ENCODE assay signal across 9 cellular contexts in genomic region chr7:131557521-131558385, GRCh38. TPM values are rescaled to one million over a fixed set of nuclear protein-coding genes. Genes with fewer than 3 reads are reported as not detected.
DNase-seq lines count a peak whose midpoint lies in the region; TF ChIP-seq lines count a peak whose summit lies in the region.
"Had no signal": no experiment of that assay in that cellular context is flagged by ENCODE, and none has a peak within 500 bp of the region (broad histone marks: within the 10 kb centered on the region; RNA-seq: fewer than 3 reads in every experiment).

No MANE protein-coding gene starts in this region.

- H3K27me3 ChIP-seq in fibroblast of lung (ENCODE audit: control insufficient read depth, insufficient read depth, low read length) = peaks cover 33% of the 10 kb centered on the region
- peaks cover 30% of the 10 kb centered on the region for H3K27me3 ChIP-seq in neural progenitor cell

- H3K4me2 ChIP-seq in fibroblast of lung (ENCODE audit: extremely low read depth, insufficient read depth, low read length) (peak overlapping the region; percentile 51), neural progenitor cell (peak overlapping the region; percentile 83)

- H3K4me3 ChIP-seq in fibroblast of lung (replicated peaks in 1 of 4; ENCODE audit: control extremely low read depth in 1 of 4, insufficient read depth in 1 of 4, low read depth in 3 of 4, low read length in 4 of 4) (peak overlapping the region in 2 of 4 experiments; percentile 27 to 49), neural progenitor cell (peak overlapping the region; percentile 78)

- H2AFZ ChIP-seq in fibroblast of lung (ENCODE audit: low read length) (no peak overlapping the region), neural progenitor cell (replicated peaks) (peak overlapping the region; percentile 74)

- H3K9me3 Mint-ChIP-seq in neural progenitor cell = no peaks in the 10 kb centered on the region
- H3K9me3 Mint-ChIP-seq: stimulated activated naive B cell treated with anti-CD40 and anti-IgM and Interleukin-4, amounts not matched to agents 10 μg/mL and 1 μg/mL and 100 μg/mL, for 72 hours had no signal

- H3F3A ChIP-seq in neural progenitor cell (ENCODE audit: low read depth) = peaks cover 25% of the 10 kb centered on the region

- H3K27me3 Mint-ChIP-seq in neural progenitor cell (ENCODE audit: insufficient read depth, low read depth) = peaks cover 13% of the 10 kb centered on the region

- H3K79me2 ChIP-seq in fibroblast of lung (ENCODE audit: control insufficient read depth, insufficient read depth, low read length) (no peaks in the 10 kb centered on the region), neural progenitor cell (ENCODE audit: low read depth) (peaks cover 36% of the 10 kb centered on the region)

- H3K9me3 ChIP-seq in fibroblast of lung (ENCODE audit: control insufficient read depth, insufficient read depth, low read depth, low read length) (no peaks in the 10 kb centered on the region), neural progenitor cell (ENCODE audit: low read depth) (no peaks in the 10 kb centered on the region)

- H3K27ac ChIP-seq in fibroblast of lung (ENCODE audit: insufficient read depth, low read length) = no peak overlapping the region
- no peak overlapping the region for H3K27ac ChIP-seq in neural progenitor cell

- TF ChIP-seq CTCF in fibroblast of lung (conservative IDR thresholded peaks at IDR 0.05 in 1 of 2, IDR thresholded peaks at IDR 0.05 in 1 of 2; ENCODE audit: low read depth in 1 of 2, low read length in 2 of 2) (no peak), neural progenitor cell (IDR thresholded peaks at IDR 0.05) (no peak)

- DNase-seq in CD1c-positive myeloid dendritic cell (ENCODE audit: extremely low spot score) = peak; percentile 8
- peak; percentile 19 for DNase-seq in NCI-H2227 treated with DMSO at 0.1 percent for 48 hours (lab: John Stamatoyannopoulos, UW)
- DNase-seq in fibroblast of lung (ENCODE audit: low read depth in 2 of 2) = peak in 1 of 2 donors; percentile 12
- DNase-seq in neural progenitor cell (ENCODE audit: low spot score) = peak; percentile 85
- no peak for DNase-seq in SW 1271 (lab: John Stamatoyannopoulos, UW)
- DNase-seq in SW480 (ENCODE audit: low spot score) = no peak
- DNase-seq in LoVo (ENCODE audit: low spot score) = no peak
- DNase-seq in HCEC 1CT = no peak
- DNase-seq: stimulated activated naive B cell treated with anti-CD40 and anti-IgM and Interleukin-4, amounts not matched to agents 10 μg/mL and 1 μg/mL and 100 μg/mL, for 72 hours had no signal

- peaks cover 3% of the 10 kb centered on the region for H3K36me3 Mint-ChIP-seq in neural progenitor cell
- H3K36me3 Mint-ChIP-seq: stimulated activated naive B cell treated with anti-CD40 and anti-IgM and Interleukin-4, amounts not matched to agents 10 μg/mL and 1 μg/mL and 100 μg/mL, for 72 hours had no signal

- no peaks in the 10 kb centered on the region for H3K4me1 ChIP-seq in fibroblast of lung (ENCODE audit: control insufficient read depth, extremely low read depth, insufficient read depth, low read length)
- H3K4me1 ChIP-seq in neural progenitor cell = peaks cover 29% of the 10 kb centered on the region

- H3K4me3 Mint-ChIP-seq in neural progenitor cell = peak overlapping the region; percentile 88

- peak overlapping the region; percentile 63 for H3K27ac Mint-ChIP-seq in neural progenitor cell
- H3K27ac Mint-ChIP-seq: stimulated activated naive B cell treated with anti-CD40 and anti-IgM and Interleukin-4, amounts not matched to agents 10 μg/mL and 1 μg/mL and 100 μg/mL, for 72 hours had no signal

- H3K4me1 Mint-ChIP-seq in neural progenitor cell = peaks cover 46% of the 10 kb centered on the region

- H3K9ac ChIP-seq in fibroblast of lung (ENCODE audit: insufficient read depth, low read length) (no peak overlapping the region), neural progenitor cell (no peak overlapping the region)

- no peaks in the 10 kb centered on the region for H3K36me3 ChIP-seq in fibroblast of lung (ENCODE audit: control insufficient read depth, insufficient read depth, low read length)
- no peaks in the 10 kb centered on the region for H3K36me3 ChIP-seq in neural progenitor cell

- H4K20me1 ChIP-seq in fibroblast of lung (ENCODE audit: control insufficient read depth, extremely low read depth, insufficient read depth, low read length) (no peaks in the 10 kb centered on the region), neural progenitor cell (ENCODE audit: low read depth) (peaks cover 19% of the 10 kb centered on the region)

RNA-seq across cellular contexts. Expression of gene PODXL, which starts 1.3 kb away (rescaled TPM):
- total RNA-seq in fibroblast of lung = 0.17 and 0.26 TPM in 2 replicates
- polyA plus RNA-seq in fibroblast of lung = 0.27 and 0.86 TPM in 2 replicates
- polyA plus RNA-seq in fibroblast of lung (2012) = 0.49 and 0.68 TPM in 2 replicates
- 1.7 and 6.1 TPM in 2 replicates for polyA minus RNA-seq in fibroblast of lung (ENCODE audit: low replicate concordance)
- total RNA-seq in neural progenitor cell (ENCODE audit: low replicate concordance) = 37.7 and 38.4 TPM in 2 replicates

Comparison
In these comparisons a context has a peak if more than half of its experiments do, and no peak if none do; other contexts are left out.
1. DNase-seq: peak in CD1c-positive myeloid dendritic cell (single experiment), NCI-H2227 treated with DMSO at 0.1 percent for 48 hours (single experiment) and neural progenitor cell (single experiment); none in SW 1271 (0 of 2), SW480 (single experiment), LoVo (single experiment) and HCEC 1CT (single experiment).
2. RNA of gene PODXL, which starts 1.3 kb away (total RNA-seq): 37.7 to 38.4 TPM in neural progenitor cell; 0.17 to 0.26 TPM in fibroblast of lung; every median in the first group is over 10 times any median in the second.